ENCODE assay signal across 9 cellular contexts in genomic region chr5:160423025-160423554, GRCh38. TPM values are rescaled to one million over a fixed set of nuclear protein-coding genes. Genes with fewer than 3 reads are reported as not detected.
A peak's percentile ranks its signal among the peaks of the same experiment; 100 is the strongest.
DNase-seq lines count a peak whose midpoint lies in the region; ATAC-seq and TF ChIP-seq lines count a peak whose summit lies in the region.
"Had no signal": no experiment of that assay in that cellular context is flagged by ENCODE, and none has a peak within 500 bp of the region (broad histone marks: within the 10 kb centered on the region; RNA-seq: fewer than 3 reads in every experiment).

No MANE protein-coding gene starts in this region.

- POLR2A ChIA-PET in activated B cell treated with CpG ODN at 0.5 μM for 24 hours (lab: Charles Lee), result interaction anchor here (0.6 to 2.6 kb wide), 2 partner anchors 45 to 416 kb away, joined by 5 to 27 read pairs; no protein-coding TSS in a partner anchor

- H3K27me3 ChIP-seq in Karpas-422 (ENCODE audit: low read length) (no peaks in the 10 kb centered on the region), ovary (no peaks in the 10 kb centered on the region)
- H3K27me3 ChIP-seq: gastrocnemius medialis had no signal

- H3K9me3 Mint-ChIP-seq in activated B cell treated with CpG ODN at 0.5 μM for 24 hours (no peaks in the 10 kb centered on the region), mesothelial cell of epicardium (no peaks in the 10 kb centered on the region)

- H3K79me2 ChIP-seq in Karpas-422 (ENCODE audit: low read length), result peaks cover 41% of the 10 kb centered on the region

- TF ChIP-seq CTCF in activated B cell treated with CpG ODN at 0.5 μM for 24 hours (IDR thresholded peaks at IDR 0.05), result no peak
- no peak for TF ChIP-seq CTCF in mesothelial cell of epicardium (IDR thresholded peaks at IDR 0.05; ENCODE audit: unreplicated experiment)
- TF ChIP-seq CTCF in ovary (IDR thresholded peaks at IDR 0.05), result no peak

- TF ChIP-seq EP300 in ovary (IDR thresholded peaks at IDR 0.05), result no peak

- H3K27ac Mint-ChIP-seq in activated B cell treated with CpG ODN at 0.5 μM for 24 hours (peak overlapping the region; percentile 94), mesothelial cell of epicardium (peak overlapping the region; percentile 8)

- peak overlapping the region; percentile 24 for H3K4me3 Mint-ChIP-seq in activated B cell treated with CpG ODN at 0.5 μM for 24 hours
- H3K4me3 Mint-ChIP-seq in mesothelial cell of epicardium, result peak overlapping the region; percentile 88

- H3K9me2 ChIP-seq in Karpas-422 (replicated peaks; ENCODE audit: insufficient read depth, low read length), result no peaks in the 10 kb centered on the region

- H3K9me3 ChIP-seq in Karpas-422 (ENCODE audit: low read length), result no peaks in the 10 kb centered on the region
- no peaks in the 10 kb centered on the region for H3K9me3 ChIP-seq in ovary
- H3K9me3 ChIP-seq: gastrocnemius medialis had no signal

- no peak for TF ChIP-seq POLR2A in ovary (IDR thresholded peaks at IDR 0.05)

- CTCF ChIA-PET in activated B cell treated with CpG ODN at 0.5 μM for 24 hours (lab: Charles Lee), result interaction anchor here (3.9 kb wide), 1 partner anchor 16 kb away, joined by 33 read pairs; no protein-coding TSS in a partner anchor

- peak overlapping the region; percentile 90 for H3K4me2 ChIP-seq in Karpas-422 (ENCODE audit: low read depth, low read length, poor library complexity, severe bottlenecking)

- H3K9ac ChIP-seq in Karpas-422 (ENCODE audit: low read length), result peak overlapping the region; percentile 77

- H3K36me3 Mint-ChIP-seq in activated B cell treated with CpG ODN at 0.5 μM for 24 hours (ENCODE audit: low read depth), result peaks cover 16% of the 10 kb centered on the region
- peaks cover 6% of the 10 kb centered on the region for H3K36me3 Mint-ChIP-seq in mesothelial cell of epicardium

- DNase-seq in DMS79 treated with DMSO at 0.1 percent for 48 hours (lab: John Stamatoyannopoulos, UW) (peak; percentile 44), Karpas-422 (no peak), activated B cell treated with CpG ODN at 0.5 μM for 24 hours (no peak), mesothelial cell of epicardium (ENCODE audit: low spot score in 2 of 2, unreplicated experiment in 2 of 2) (no peak), ovary (no peak), substantia nigra (lab: John Stamatoyannopoulos, UW) (no peak), caudate nucleus (lab: John Stamatoyannopoulos, UW) (no peak)
- DNase-seq: gastrocnemius medialis had no signal

- H3K4me1 ChIP-seq in Karpas-422 (ENCODE audit: low read length), result peaks cover 60% of the 10 kb centered on the region
- H3K4me1 ChIP-seq in ovary (ENCODE audit: insufficient read depth), result peaks cover under 1% of the 10 kb centered on the region

- peaks cover 7% of the 10 kb centered on the region; the same call in 1 of the 2 replicates for H4K20me1 ChIP-seq in Karpas-422 (ENCODE audit: insufficient read depth, low read depth, low read length)

- H3K27me3 Mint-ChIP-seq in activated B cell treated with CpG ODN at 0.5 μM for 24 hours, result no peaks in the 10 kb centered on the region
- H3K27me3 Mint-ChIP-seq in mesothelial cell of epicardium (ENCODE audit: low read depth), result no peaks in the 10 kb centered on the region

- H3K36me3 ChIP-seq in Karpas-422 (ENCODE audit: insufficient read depth, low read length) (peaks cover 52% of the 10 kb centered on the region), ovary (no peaks in the 10 kb centered on the region)
- H3K36me3 ChIP-seq: gastrocnemius medialis had no signal

- 42 to 63% (median 46%) methylated on average over 2 of the region's 2 CpGs for WGBS in ovary, 3 donors

- H3K4me3 ChIP-seq in Karpas-422 (ENCODE audit: low read length), result peak overlapping the region; percentile 92
- no peak overlapping the region for H3K4me3 ChIP-seq in ovary

- peaks cover 68% of the 10 kb centered on the region for H3K4me1 Mint-ChIP-seq in activated B cell treated with CpG ODN at 0.5 μM for 24 hours
- H3K4me1 Mint-ChIP-seq in mesothelial cell of epicardium, result peaks cover 59% of the 10 kb centered on the region

- intact Hi-C loops in activated B cell treated with CpG ODN at 0.5 μM for 24 hours (cut with micrococcal nuclease) (no loop called here), ovary (cut with DNase I) (no loop called here)

- H2AFZ ChIP-seq in Karpas-422 (ENCODE audit: low read length), result no peak overlapping the region

- H3K27ac ChIP-seq in Karpas-422 (ENCODE audit: low read length) (peak overlapping the region; percentile 20; the same call in 1 of the 2 replicates), ovary (no peak overlapping the region), substantia nigra (ENCODE audit: low read depth, low read length, poor library complexity, severe bottlenecking) (no peak overlapping the region), caudate nucleus (ENCODE audit: low read depth, low read length) (no peak overlapping the region)

- ATAC-seq in activated B cell treated with CpG ODN at 0.5 μM for 24 hours (ENCODE audit: low read depth) (no peak), HG02610 (IDR thresholded peaks at IDR 0.05; ENCODE audit: unreplicated experiment) (no peak)
- ATAC-seq: gastrocnemius medialis had no signal

RNA-seq across cellular contexts. Expression of gene PTTG1, which starts 1.4 kb away (rescaled TPM):
- 137 and 234 TPM in 2 replicates for total RNA-seq in Karpas-422 (2014; rRNA removed; shearing (Covaris generic); ENCODE audit: low replicate concordance)
- total RNA-seq in activated B cell treated with CpG ODN at 0.5 μM for 24 hours (15.3 and 16.8 TPM in 2 replicates), mesothelial cell of epicardium (42.6 to 43.3 TPM (median 42.7 TPM) in 3 replicates), ovary (10 to 100 TPM in 1 of 7 donors, 1 to 10 TPM in 3, under 1 TPM in 2, not detected in 1; 0.77 to 12.9 (median 2.7) TPM)
- 10 to 100 TPM in 1 of 2 donors, 1 to 10 TPM in 1; 4.0 to 10.2 TPM for polyA plus RNA-seq in ovary

RNA-seq across cellular contexts. Expression of gene SLU7, which starts 4.2 kb away (rescaled TPM):
- total RNA-seq in Karpas-422 (2014; rRNA removed; shearing (Covaris generic); ENCODE audit: low replicate concordance), result 44.2 and 65.3 TPM in 2 replicates
- total RNA-seq in activated B cell treated with CpG ODN at 0.5 μM for 24 hours, result 58.5 and 59.3 TPM in 2 replicates
- 35.8 to 39.0 TPM (median 36.9 TPM) in 3 replicates for total RNA-seq in mesothelial cell of epicardium
- total RNA-seq in ovary, result 10 to 100 TPM; 25.8 to 53.7 (median 32.8) TPM
- 10 to 100 TPM; 26.9 to 30.9 TPM for polyA plus RNA-seq in ovary

RNA-seq across cellular contexts. Expression of gene FAM200C, which starts 23.2 kb away (rescaled TPM):
- total RNA-seq in Karpas-422 (2014; rRNA removed; shearing (Covaris generic); ENCODE audit: low replicate concordance), result 0.76 and 2.0 TPM in 2 replicates
- total RNA-seq in activated B cell treated with CpG ODN at 0.5 μM for 24 hours, result 0.44 and 0.66 TPM in 2 replicates
- total RNA-seq in mesothelial cell of epicardium, result 5.8 to 6.6 TPM (median 6.0 TPM) in 3 replicates
- total RNA-seq in ovary, result 10 to 100 TPM in 4 of 7 donors, 1 to 10 TPM in 3; 4.8 to 14.3 (median 10.1) TPM
- polyA plus RNA-seq in ovary, result 1 to 10 TPM; 5.4 to 7.9 TPM

RNA-seq across cellular contexts. Expression of gene C1QTNF2, which starts 52.7 kb away (rescaled TPM):
- not detected in 2 replicates for total RNA-seq in Karpas-422 (2014; rRNA removed; shearing (Covaris generic); ENCODE audit: low replicate concordance)
- not detected in 2 replicates for total RNA-seq in activated B cell treated with CpG ODN at 0.5 μM for 24 hours
- 1.3 to 1.8 TPM (median 1.4 TPM) in 3 replicates for total RNA-seq in mesothelial cell of epicardium
- total RNA-seq in ovary, result 1 to 10 TPM in 2 of 7 donors, under 1 TPM in 4, not detected in 1; 0.25 to 3.7 (median 0.64) TPM
- polyA plus RNA-seq in ovary, result 1 to 10 TPM; 1.7 to 2.6 TPM
